16 cellular contexts compared by ENCODE assay signal in genomic region chr6:162943369-162943768, GRCh38.
"Had no signal": no experiment of that assay in that cellular context is flagged by ENCODE, and none has a peak within 500 bp of the region (broad histone marks: within the 10 kb centered on the region; RNA-seq: fewer than 3 reads in every experiment).

No MANE protein-coding gene starts in this region.

- H2AFZ ChIP-seq: parathyroid adenoma had no signal

- H3K9ac ChIP-seq: parathyroid adenoma had no signal

- H3K27ac ChIP-seq: dorsolateral prefrontal cortex, lower lobe of right lung, neutrophil, parathyroid adenoma, right lobe of liver, stomach, thyroid gland had no signal

- H3K27me3 Mint-ChIP-seq: progenitor cell of endocrine pancreas; stimulated activated naive B cell treated with anti-CD40 and anti-IgM and Interleukin-4, amounts not matched to agents 10 μg/mL and 1 μg/mL and 100 μg/mL, for 72 hours had no signal

- ATAC-seq: left ventricle myocardium superior; lower lobe of right lung; natural killer cell; stimulated activated naive B cell treated with anti-CD40 and anti-IgM and Interleukin-4, amounts not matched to agents 10 μg/mL and 1 μg/mL and 100 μg/mL, for 72 hours had no signal

- H3K4me1 ChIP-seq: lower lobe of right lung, parathyroid adenoma, right lobe of liver, stomach, thyroid gland had no signal

- H3K4me3 ChIP-seq: dorsolateral prefrontal cortex, lower lobe of right lung, right lobe of liver, stomach, thyroid gland had no signal

- H3K27ac Mint-ChIP-seq: natural killer cell; progenitor cell of endocrine pancreas; stimulated activated naive B cell treated with anti-CD40 and anti-IgM and Interleukin-4, amounts not matched to agents 10 μg/mL and 1 μg/mL and 100 μg/mL, for 72 hours had no signal

- H3K36me3 Mint-ChIP-seq: natural killer cell; stimulated activated naive B cell treated with anti-CD40 and anti-IgM and Interleukin-4, amounts not matched to agents 10 μg/mL and 1 μg/mL and 100 μg/mL, for 72 hours had no signal

- DNase-seq: dorsolateral prefrontal cortex; effector CD4-positive, alpha-beta T cell; left ventricle myocardium superior; lower lobe of right lung; natural killer cell; right lobe of liver; small intestine; stimulated activated CD4-positive, alpha-beta T cell treated with anti-CD3 and anti-CD28 coated beads, Interleukin-15, amount 100 ng/mL, for 24 hours; stimulated activated CD4-positive, alpha-beta T cell treated with anti-CD3 and anti-CD28 coated beads, Interleukin-2, amount 100 ng/mL, for 48 hours; stimulated activated naive B cell treated with anti-CD40 and anti-IgM and Interleukin-4, amounts not matched to agents 10 μg/mL and 1 μg/mL and 100 μg/mL, for 72 hours; stomach; thyroid gland; trophoblast cell had no signal

- H3K4me1 Mint-ChIP-seq: natural killer cell; stimulated activated naive B cell treated with anti-CD40 and anti-IgM and Interleukin-4, amounts not matched to agents 10 μg/mL and 1 μg/mL and 100 μg/mL, for 72 hours had no signal

- H3K9me3 ChIP-seq: neutrophil, right lobe of liver, thyroid gland had no signal

- H3K4me3 Mint-ChIP-seq: natural killer cell; stimulated activated naive B cell treated with anti-CD40 and anti-IgM and Interleukin-4, amounts not matched to agents 10 μg/mL and 1 μg/mL and 100 μg/mL, for 72 hours had no signal

- H3K36me3 ChIP-seq: lower lobe of right lung, neutrophil, right lobe of liver, stomach, thyroid gland had no signal

- H3K27me3 ChIP-seq: dorsolateral prefrontal cortex, neutrophil, right lobe of liver, stomach, thyroid gland had no signal
